ENCODE assay signal across 10 cellular contexts in genomic region chr9:114503009-114503408, GRCh38. TPM values are rescaled to one million over a fixed set of nuclear protein-coding genes. Genes with fewer than 3 reads are reported as not detected.
DNase-seq lines count a peak whose midpoint lies in the region; ATAC-seq lines count a peak whose summit lies in the region.
"Had no signal": no experiment of that assay in that cellular context is flagged by ENCODE, and none has a peak within 500 bp of the region (broad histone marks: within the 10 kb centered on the region; RNA-seq: fewer than 3 reads in every experiment).

No MANE protein-coding gene starts in this region.

- peak overlapping the region; percentile 65 for H3K4me3 Mint-ChIP-seq in activated naive CD4-positive, alpha-beta T cell treated with anti-CD3 and anti-CD28 coated beads, Interleukin-2, amount 50 U/mL, for 24 hours
- no peak overlapping the region for H3K4me3 Mint-ChIP-seq in activated naive CD4-positive, alpha-beta T cell treated with anti-CD3 and anti-CD28 coated beads for 36 hours
- peak overlapping the region; percentile 31 for H3K4me3 Mint-ChIP-seq in activated CD8-positive, alpha-beta T cell treated with anti-CD3 and anti-CD28 coated beads, Interleukin-2, amount 10 ng/mL, durations not matched to agents 7 days and 5 days

- CTCF ChIA-PET in activated naive CD4-positive, alpha-beta T cell treated with anti-CD3 and anti-CD28 coated beads for 36 hours (lab: Charles Lee), result interaction anchor here (1.1 to 2.1 kb wide), 5 partner anchors 15 to 136 kb away, joined by 3 to 9 read pairs (median 4); no protein-coding TSS in a partner anchor
- CTCF ChIA-PET in activated CD8-positive, alpha-beta T cell treated with anti-CD3 and anti-CD28 coated beads, Interleukin-2, amount 10 ng/mL, durations not matched to agents 7 days and 5 days (lab: Charles Lee), result interaction anchor here (1.0 to 10.8 kb wide), 5 partner anchors 9 to 150 kb away, joined by 3 to 145 read pairs (median 4); no protein-coding TSS in a partner anchor

- POLR2A ChIA-PET in activated CD8-positive, alpha-beta T cell treated with anti-CD3 and anti-CD28 coated beads, Interleukin-2, amount 10 ng/mL, durations not matched to agents 7 days and 5 days (lab: Charles Lee), result no interaction called here

- 17% methylated on average over 7 of the region's 7 CpGs for WGBS in thymus

- peaks cover 22% of the 10 kb centered on the region for H3K4me1 Mint-ChIP-seq in activated naive CD4-positive, alpha-beta T cell treated with anti-CD3 and anti-CD28 coated beads, Interleukin-2, amount 50 U/mL, for 24 hours
- H3K4me1 Mint-ChIP-seq in activated naive CD4-positive, alpha-beta T cell treated with anti-CD3 and anti-CD28 coated beads for 36 hours (ENCODE audit: low read depth), result peaks cover 5% of the 10 kb centered on the region
- H3K4me1 Mint-ChIP-seq in activated CD8-positive, alpha-beta T cell treated with anti-CD3 and anti-CD28 coated beads, Interleukin-2, amount 10 ng/mL, durations not matched to agents 7 days and 5 days (ENCODE audit: low read depth), result peaks cover 27% of the 10 kb centered on the region

- H3K27ac Mint-ChIP-seq in activated naive CD4-positive, alpha-beta T cell treated with anti-CD3 and anti-CD28 coated beads, Interleukin-2, amount 50 U/mL, for 24 hours, result no peak overlapping the region
- H3K27ac Mint-ChIP-seq in activated naive CD4-positive, alpha-beta T cell treated with anti-CD3 and anti-CD28 coated beads for 36 hours, result no peak overlapping the region
- H3K27ac Mint-ChIP-seq in activated CD8-positive, alpha-beta T cell treated with anti-CD3 and anti-CD28 coated beads, Interleukin-2, amount 10 ng/mL, durations not matched to agents 7 days and 5 days, result no peak overlapping the region

- H3K27me3 ChIP-seq in layer of hippocampus (ENCODE audit: control insufficient read depth, insufficient read depth, low read length) (no peaks in the 10 kb centered on the region), thymus (ENCODE audit: control insufficient read depth, insufficient read depth) (peaks cover 2% of the 10 kb centered on the region)

- H3K27ac ChIP-seq in layer of hippocampus (ENCODE audit: low read depth, low read length) (peak overlapping the region; percentile 84), thymus (ENCODE audit: low read depth) (peak overlapping the region; percentile 47)
- H3K27ac ChIP-seq: C4-2B had no signal

- peaks cover 6% of the 10 kb centered on the region for H3K27me3 Mint-ChIP-seq in activated naive CD4-positive, alpha-beta T cell treated with anti-CD3 and anti-CD28 coated beads, Interleukin-2, amount 50 U/mL, for 24 hours
- H3K27me3 Mint-ChIP-seq in activated naive CD4-positive, alpha-beta T cell treated with anti-CD3 and anti-CD28 coated beads for 36 hours (ENCODE audit: low read depth), result peaks cover 8% of the 10 kb centered on the region
- H3K27me3 Mint-ChIP-seq in activated CD8-positive, alpha-beta T cell treated with anti-CD3 and anti-CD28 coated beads, Interleukin-2, amount 10 ng/mL, durations not matched to agents 7 days and 5 days (ENCODE audit: low read depth), result peaks cover 49% of the 10 kb centered on the region

- no peaks in the 10 kb centered on the region for H3K36me3 ChIP-seq in thymus (ENCODE audit: control insufficient read depth, insufficient read depth)

- no peaks in the 10 kb centered on the region for H3K36me3 Mint-ChIP-seq in activated naive CD4-positive, alpha-beta T cell treated with anti-CD3 and anti-CD28 coated beads, Interleukin-2, amount 50 U/mL, for 24 hours
- H3K36me3 Mint-ChIP-seq in activated naive CD4-positive, alpha-beta T cell treated with anti-CD3 and anti-CD28 coated beads for 36 hours (ENCODE audit: low read depth), result no peaks in the 10 kb centered on the region
- H3K36me3 Mint-ChIP-seq in activated CD8-positive, alpha-beta T cell treated with anti-CD3 and anti-CD28 coated beads, Interleukin-2, amount 10 ng/mL, durations not matched to agents 7 days and 5 days (ENCODE audit: low read depth), result no peaks in the 10 kb centered on the region

- DNase-seq in activated naive CD4-positive, alpha-beta T cell treated with anti-CD3 and anti-CD28 coated beads for 36 hours, result no peak
- no peak for DNase-seq in activated CD8-positive, alpha-beta T cell treated with anti-CD3 and anti-CD28 coated beads, Interleukin-2, amount 10 ng/mL, durations not matched to agents 7 days and 5 days
- DNase-seq in COLO829 (ENCODE audit: low spot score) (no peak), HuH-7.5 (ENCODE audit: low spot score) (no peak)
- no peak for DNase-seq in activated CD8-positive, alpha-beta memory T cell treated with anti-CD3 and anti-CD28 coated beads, Interleukin-2, amount 50 U/mL, for 4 hours
- DNase-seq: NCI-H446 treated with DMSO at 0.1 percent for 48 hours had no signal

- no peak for ATAC-seq in activated CD8-positive, alpha-beta T cell treated with anti-CD3 and anti-CD28 coated beads, Interleukin-2, amount 10 ng/mL, durations not matched to agents 7 days and 5 days

- peak overlapping the region; percentile 82 for H3K4me3 ChIP-seq in thymus (ENCODE audit: low read length)

- H3K9me3 ChIP-seq in thymus (ENCODE audit: control insufficient read depth), result no peaks in the 10 kb centered on the region

- H3K9me3 Mint-ChIP-seq in activated naive CD4-positive, alpha-beta T cell treated with anti-CD3 and anti-CD28 coated beads, Interleukin-2, amount 50 U/mL, for 24 hours, result no peaks in the 10 kb centered on the region
- no peaks in the 10 kb centered on the region for H3K9me3 Mint-ChIP-seq in activated naive CD4-positive, alpha-beta T cell treated with anti-CD3 and anti-CD28 coated beads for 36 hours
- no peaks in the 10 kb centered on the region for H3K9me3 Mint-ChIP-seq in activated CD8-positive, alpha-beta T cell treated with anti-CD3 and anti-CD28 coated beads, Interleukin-2, amount 10 ng/mL, durations not matched to agents 7 days and 5 days (ENCODE audit: insufficient read depth)

- peaks cover 28% of the 10 kb centered on the region for H3K4me1 ChIP-seq in thymus (ENCODE audit: control insufficient read depth, insufficient read depth, low read length)

- intact Hi-C loops in activated naive CD4-positive, alpha-beta T cell treated with anti-CD3 and anti-CD28 coated beads for 36 hours (cut with micrococcal nuclease), result no loop called here

RNA-seq across cellular contexts. Expression of gene WHRN, which starts 2.3 kb away (rescaled TPM):
- total RNA-seq in activated naive CD4-positive, alpha-beta T cell treated with anti-CD3 and anti-CD28 coated beads for 36 hours, result 1 to 10 TPM; 1.9 to 2.1 TPM
- total RNA-seq in activated CD8-positive, alpha-beta T cell treated with anti-CD3 and anti-CD28 coated beads, Interleukin-2, amount 10 ng/mL, durations not matched to agents 7 days and 5 days, result 1 to 10 TPM; 2.6 to 4.1 TPM
- polyA plus RNA-seq in thymus, result 14.9 TPM
